In the genomic region with DNA sequence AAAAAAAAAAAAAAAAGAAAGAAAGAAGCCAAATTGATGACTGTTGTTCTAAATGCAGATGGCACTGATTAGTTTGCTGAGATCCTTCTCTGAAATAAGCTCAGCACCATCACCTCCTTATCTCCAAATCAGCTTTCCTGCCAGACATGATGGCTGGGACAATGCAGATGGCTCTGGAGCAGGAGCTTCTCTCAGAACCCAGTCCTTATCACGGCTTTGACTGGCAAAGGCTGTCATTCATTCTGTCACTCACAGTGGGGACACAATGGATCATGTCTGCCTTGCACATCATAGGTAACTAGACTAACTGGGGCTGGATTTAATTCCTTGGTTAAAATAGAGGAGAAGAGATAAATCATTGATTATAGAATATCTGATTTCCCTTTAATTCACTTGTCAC, we compare ENCODE assay signal across 19 cellular contexts.
DNase-seq lines count a peak whose midpoint lies in the region; ATAC-seq and TF ChIP-seq lines count a peak whose summit lies in the region.
"Had no signal": no experiment of that assay in that cellular context is flagged by ENCODE, and none has a peak within 500 bp of the region (broad histone marks: within the 10 kb centered on the region; RNA-seq: fewer than 3 reads in every experiment).

No MANE protein-coding gene starts in this region.

- H3K9ac ChIP-seq in NT2/D1 (ENCODE audit: insufficient read length, low read depth): no peak overlapping the region

- no peaks in the 10 kb centered on the region for H3K36me3 ChIP-seq in HAP-1 (replicated peaks)
- H3K36me3 ChIP-seq in NT2/D1 (ENCODE audit: insufficient read depth, insufficient read length, low read length): no peaks in the 10 kb centered on the region
- H3K36me3 ChIP-seq: SJCRH30 had no signal

- H3K27ac Mint-ChIP-seq in brain (peak overlapping the region in 4 of 5 experiments; percentile 7 to 74 (median 44)), neural crest cell (ENCODE audit: unreplicated experiment) (peak overlapping the region; percentile 70)
- H3K27ac Mint-ChIP-seq in activated CD8-positive, alpha-beta memory T cell treated with anti-CD3 and anti-CD28 coated beads, Interleukin-2, amount 10 ng/mL, durations not matched to agents 7 days and 5 days: no peak overlapping the region

- in situ Hi-C loops in HAP-1 (cut with MboI; ENCODE audit: low sequenced_read_pairs): no loop called here

- H3K27me3 Mint-ChIP-seq in brain: peaks cover under 1% of the 10 kb centered on the region
- no peaks in the 10 kb centered on the region for H3K27me3 Mint-ChIP-seq in neural crest cell (ENCODE audit: low read depth)
- H3K27me3 Mint-ChIP-seq in activated CD8-positive, alpha-beta memory T cell treated with anti-CD3 and anti-CD28 coated beads, Interleukin-2, amount 10 ng/mL, durations not matched to agents 7 days and 5 days: no peaks in the 10 kb centered on the region
- H3K27me3 Mint-ChIP-seq: CD8-positive, alpha-beta memory T cell had no signal

- DNase-seq in HAP-1 (ENCODE audit: low spot score in 2 of 2) (peak; percentile 28 to 43), NT2/D1 (ENCODE audit: low read depth, low spot score) (peak; percentile 3), neural crest cell (ENCODE audit: low read depth, low spot score) (no peak), DMS53 (lab: John Stamatoyannopoulos, UW) (no peak)
- no peak for DNase-seq in activated CD8-positive, alpha-beta memory T cell treated with anti-CD3 and anti-CD28 coated beads, Interleukin-2, amount 10 ng/mL, durations not matched to agents 7 days and 5 days
- no peak for DNase-seq in activated CD4-positive, alpha-beta T cell treated with anti-CD3 and anti-CD28 coated beads, Interleukin-2, amount 50 U/mL, for 4 hours
- DNase-seq: C1 segment of cervical spinal cord; CD8-positive, alpha-beta memory T cell; DND-41; HCEC 1CT; MM.1S; NCI-H1092; NCI-H1694; NCI-H2081 treated with DMSO at 0.1 percent for 48 hours; NCI-H510A; NCI-H748 treated with DMSO at 0.1 percent for 48 hours; PC-9; SJCRH30 had no signal

- no peak overlapping the region for H3K4me3 ChIP-seq in HAP-1
- H3K4me3 ChIP-seq in NT2/D1 (ENCODE audit: insufficient read length, low read depth): no peak overlapping the region
- H3K4me3 ChIP-seq: PC-9, SJCRH30 had no signal

- TF ChIP-seq CTCF in brain (conservative IDR thresholded peaks at IDR 0.05) (no peak), neural crest cell (conservative IDR thresholded peaks at IDR 0.05) (no peak)

- H3K9me3 Mint-ChIP-seq in brain (peaks cover 0 to 16% (median 12%) of the 10 kb centered on the region in 5 experiments), neural crest cell (peaks cover 24% of the 10 kb centered on the region)
- no peaks in the 10 kb centered on the region for H3K9me3 Mint-ChIP-seq in activated CD8-positive, alpha-beta memory T cell treated with anti-CD3 and anti-CD28 coated beads, Interleukin-2, amount 10 ng/mL, durations not matched to agents 7 days and 5 days (ENCODE audit: low read depth)

- no peaks in the 10 kb centered on the region for H3K27me3 ChIP-seq in HAP-1 (ENCODE audit: low read depth)
- H3K27me3 ChIP-seq in NT2/D1 (ENCODE audit: insufficient read depth, insufficient read length): no peaks in the 10 kb centered on the region
- H3K27me3 ChIP-seq: SJCRH30 had no signal

- H3K9me3 ChIP-seq in HAP-1: no peaks in the 10 kb centered on the region
- no peaks in the 10 kb centered on the region for H3K9me3 ChIP-seq in NT2/D1 (ENCODE audit: insufficient read depth, low read length)

- CTCF ChIA-PET in activated CD8-positive, alpha-beta memory T cell treated with anti-CD3 and anti-CD28 coated beads, Interleukin-2, amount 10 ng/mL, durations not matched to agents 7 days and 5 days (lab: Charles Lee): no interaction called here

- no peak for ATAC-seq in activated CD8-positive, alpha-beta memory T cell treated with anti-CD3 and anti-CD28 coated beads, Interleukin-2, amount 10 ng/mL, durations not matched to agents 7 days and 5 days

- H3K4me1 ChIP-seq in HAP-1 (peaks cover 27% of the 10 kb centered on the region), NT2/D1 (ENCODE audit: insufficient read depth, insufficient read length) (no peaks in the 10 kb centered on the region)
- H3K4me1 ChIP-seq: SJCRH30 had no signal

- peak overlapping the region in 1 of 5 experiments; percentile 4 for H3K4me3 Mint-ChIP-seq in brain
- peak overlapping the region; percentile 68 for H3K4me3 Mint-ChIP-seq in neural crest cell
- no peak overlapping the region for H3K4me3 Mint-ChIP-seq in activated CD8-positive, alpha-beta memory T cell treated with anti-CD3 and anti-CD28 coated beads, Interleukin-2, amount 10 ng/mL, durations not matched to agents 7 days and 5 days
- H3K4me3 Mint-ChIP-seq: CD8-positive, alpha-beta memory T cell had no signal

- H3K36me3 Mint-ChIP-seq in brain (peaks cover 6% of the 10 kb centered on the region), neural crest cell (ENCODE audit: low read depth) (peaks cover 17% of the 10 kb centered on the region)
- no peaks in the 10 kb centered on the region for H3K36me3 Mint-ChIP-seq in activated CD8-positive, alpha-beta memory T cell treated with anti-CD3 and anti-CD28 coated beads, Interleukin-2, amount 10 ng/mL, durations not matched to agents 7 days and 5 days
- H3K36me3 Mint-ChIP-seq: CD8-positive, alpha-beta memory T cell had no signal

- peaks cover 24% of the 10 kb centered on the region for H3K4me1 Mint-ChIP-seq in brain
- peaks cover 40% of the 10 kb centered on the region for H3K4me1 Mint-ChIP-seq in neural crest cell
- H3K4me1 Mint-ChIP-seq in activated CD8-positive, alpha-beta memory T cell treated with anti-CD3 and anti-CD28 coated beads, Interleukin-2, amount 10 ng/mL, durations not matched to agents 7 days and 5 days: no peaks in the 10 kb centered on the region
- H3K4me1 Mint-ChIP-seq: CD8-positive, alpha-beta memory T cell had no signal

Comparison
In these comparisons a context has a peak if more than half of its experiments do, and no peak if none do; other contexts are left out.
1. DNase-seq: peak in HAP-1 (2 of 2) and NT2/D1 (single experiment); none in neural crest cell (single experiment), activated CD8-positive, alpha-beta memory T cell treated with anti-CD3 and anti-CD28 coated beads, Interleukin-2, amount 10 ng/mL, durations not matched to agents 7 days and 5 days (single experiment), DMS53 (single experiment) and activated CD4-positive, alpha-beta T cell treated with anti-CD3 and anti-CD28 coated beads, Interleukin-2, amount 50 U/mL, for 4 hours (0 of 2).